ENCODE assay signal across 1 cellular context in the genomic region with DNA sequence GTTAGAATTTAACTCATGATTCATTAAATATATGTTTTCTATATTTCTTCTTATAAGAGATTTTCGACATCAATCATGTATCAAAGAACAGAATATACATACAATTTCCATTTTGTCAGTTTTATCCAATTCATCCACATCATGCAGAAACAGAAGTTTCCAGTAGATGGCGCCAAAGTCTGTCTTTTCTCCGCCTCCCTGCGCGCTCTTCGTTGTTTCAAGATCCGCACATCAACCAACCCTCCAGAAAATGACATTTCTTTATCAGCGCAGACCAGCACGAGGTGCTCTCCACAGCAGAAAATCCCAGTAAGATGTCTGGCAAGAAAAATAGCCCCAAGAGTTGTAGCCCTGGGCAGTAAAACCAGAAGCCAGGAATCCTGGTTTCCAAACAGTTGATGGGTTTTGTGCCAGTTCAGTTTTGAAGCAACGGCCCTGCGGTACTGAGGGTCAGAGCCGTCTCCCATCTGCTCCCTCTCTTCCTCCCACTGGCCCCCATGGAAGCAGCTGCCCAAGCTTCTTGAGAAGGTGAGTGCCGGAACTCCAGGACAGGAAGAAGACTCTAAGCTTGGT.
A peak's percentile ranks its signal among the peaks of the same experiment; 100 is the strongest.
TF ChIP-seq lines count a peak whose summit lies in the region.

No MANE protein-coding gene starts in this region.

TF ChIP-seq in K562, 482 proteins besides CTCF, POLR2A, EP300 and RAD21 (continued from another document and continues in another):
- TF ChIP-seq CC2D1A (IDR thresholded peaks at IDR 0.05) (peak; percentile 58; the same call in 1 of the 2 replicates), SMC3 (conservative IDR thresholded peaks at IDR 0.05; ENCODE audit: insufficient read depth, low read depth, low read length) (peak; percentile 92), PBX2 (CRISPR knock-in tag; IDR thresholded peaks at IDR 0.05; ENCODE audit: low read depth) (no peak), PBX2 (tag; conservative IDR thresholded peaks at IDR 0.05; ENCODE audit: low read depth) (peak; percentile 46; the same call in 1 of the 2 replicates), DIDO1 (tag; IDR thresholded peaks at IDR 0.05; ENCODE audit: low read depth) (no peak), TAL1 (IDR thresholded peaks at IDR 0.05) (0 out of 2 replicates have a peak, but pooled peaks have one; percentile 5), FOXM1 (IDR thresholded peaks at IDR 0.05; ENCODE audit: low read depth) (peak; percentile 26; the same call in 1 of the 2 replicates), FOXM1 (CRISPR knock-in tag; IDR thresholded peaks at IDR 0.05; ENCODE audit: low read depth) (no peak), TOE1 (IDR thresholded peaks at IDR 0.05; ENCODE audit: borderline replicate concordance) (0 out of 2 replicates have a peak, but pooled peaks have one; percentile 18), TOE1 (CRISPR knock-in tag; IDR thresholded peaks at IDR 0.05; ENCODE audit: borderline replicate concordance, low read depth) (no peak), CBFA2T3 (IDR thresholded peaks at IDR 0.05) (peak; percentile 46), TBP (optimal IDR thresholded peaks at IDR 0.05; ENCODE audit: low read depth, low read length) (peak; percentile 18), ZNF184 (CRISPR knock-in tag; IDR thresholded peaks at IDR 0.05) (no peak), MAFK (IDR thresholded peaks at IDR 0.05; ENCODE audit: low read length) (0 out of 2 replicates have a peak, but pooled peaks have one; percentile 15), HNRNPLL (IDR thresholded peaks at IDR 0.05; ENCODE audit: low read depth, low read length, poor library complexity, severe bottlenecking) (peak; percentile 90), ZKSCAN1 (IDR thresholded peaks at IDR 0.05; ENCODE audit: low read depth, low read length) (no peak), ZNF785 (CRISPR knock-in tag; IDR thresholded peaks at IDR 0.05) (no peak), HNRNPH1 (optimal IDR thresholded peaks at IDR 0.05; ENCODE audit: low read depth, low read length) (no peak), TEAD4 (IDR thresholded peaks at IDR 0.05; ENCODE audit: low read length) (0 out of 2 replicates have a peak, but pooled peaks have one; percentile 16), TEAD4 (CRISPR knock-in tag; IDR thresholded peaks at IDR 0.05; ENCODE audit: borderline replicate concordance) (no peak), FOXA3 (CRISPR knock-in tag; conservative IDR thresholded peaks at IDR 0.05 in 1 of 2, IDR thresholded peaks at IDR 0.05 in 1 of 2) (no peak), MEIS2 (IDR thresholded peaks at IDR 0.05; ENCODE audit: partially characterized antibody) (peak; percentile 63), NCOR1 (IDR thresholded peaks at IDR 0.05) (0 out of 2 replicates have a peak, but pooled peaks have one; percentile 17), ARNT (IDR thresholded peaks at IDR 0.05) (0 out of 4 replicates have a peak, but pooled peaks of 1 of the 2 experiments have one; percentile 70), NFE2 (IDR thresholded peaks at IDR 0.05; ENCODE audit: low read depth) (0 out of 2 replicates have a peak, but pooled peaks have one; percentile 16), EP400 (IDR thresholded peaks at IDR 0.05) (peak; percentile 18; the same call in 1 of the 2 replicates), MYC (IDR thresholded peaks at IDR 0.05; ENCODE audit: low read depth, low read length) (peak; percentile 64), MYC (CRISPR knock-in tag; IDR thresholded peaks at IDR 0.05; ENCODE audit: borderline replicate concordance, low read depth) (no peak), ZNF384 (IDR thresholded peaks at IDR 0.05; ENCODE audit: low read depth, low read length) (0 out of 2 replicates have a peak, but pooled peaks have one; percentile 33), HDAC3 (IDR thresholded peaks at IDR 0.05; ENCODE audit: borderline replicate concordance, partially characterized antibody) (peak; percentile 45), RB1 (IDR thresholded peaks at IDR 0.05; ENCODE audit: low read depth) (peak; percentile 65), RCOR1 (IDR thresholded peaks at IDR 0.05; ENCODE audit: borderline replicate concordance in 1 of 2, low read depth in 2 of 2, low read length in 2 of 2) (peak in 1 of 2 experiments; percentile 67; a peak in 2 of 4 replicates), ZNF717 (CRISPR knock-in tag; IDR thresholded peaks at IDR 0.05) (no peak), KDM2B (CRISPR knock-in tag; IDR thresholded peaks at IDR 0.05) (peak; percentile 73; the same call in 1 of the 2 replicates), JUND (IDR thresholded peaks at IDR 0.05; ENCODE audit: borderline replicate concordance, low read depth, low read length) (0 out of 2 replicates have a peak, but pooled peaks have one; percentile 17), JUND (tag; IDR thresholded peaks at IDR 0.05; ENCODE audit: borderline replicate concordance, low read depth, low read length) (no peak), BHLHE40 (IDR thresholded peaks at IDR 0.05; ENCODE audit: low read length) (peak; percentile 42; the same call in 1 of the 2 replicates), L3MBTL2 (IDR thresholded peaks at IDR 0.05) (peak; percentile 80), SMAD4 (CRISPR knock-in tag; conservative IDR thresholded peaks at IDR 0.05) (no peak), THRAP3 (IDR thresholded peaks at IDR 0.05; ENCODE audit: borderline replicate concordance) (no peak), ZNF707 (CRISPR knock-in tag; conservative IDR thresholded peaks at IDR 0.05) (no peak), HINFP (tag; conservative IDR thresholded peaks at IDR 0.05; ENCODE audit: low read depth) (no peak), CREM (IDR thresholded peaks at IDR 0.05; ENCODE audit: low read depth) (peak; percentile 30; the same call in 1 of the 2 replicates), TRIM28 (IDR thresholded peaks at IDR 0.05) (no peak), CXXC5 (CRISPR knock-in tag; IDR thresholded peaks at IDR 0.05) (peak; percentile 40; the same call in 1 of the 2 replicates), ZNF324 (CRISPR knock-in tag; IDR thresholded peaks at IDR 0.05) (no peak), RFX5 (IDR thresholded peaks at IDR 0.05; ENCODE audit: low read depth, low read length) (0 out of 2 replicates have a peak, but pooled peaks have one; percentile 36)
- TF ChIP-seq, protein P1, sequence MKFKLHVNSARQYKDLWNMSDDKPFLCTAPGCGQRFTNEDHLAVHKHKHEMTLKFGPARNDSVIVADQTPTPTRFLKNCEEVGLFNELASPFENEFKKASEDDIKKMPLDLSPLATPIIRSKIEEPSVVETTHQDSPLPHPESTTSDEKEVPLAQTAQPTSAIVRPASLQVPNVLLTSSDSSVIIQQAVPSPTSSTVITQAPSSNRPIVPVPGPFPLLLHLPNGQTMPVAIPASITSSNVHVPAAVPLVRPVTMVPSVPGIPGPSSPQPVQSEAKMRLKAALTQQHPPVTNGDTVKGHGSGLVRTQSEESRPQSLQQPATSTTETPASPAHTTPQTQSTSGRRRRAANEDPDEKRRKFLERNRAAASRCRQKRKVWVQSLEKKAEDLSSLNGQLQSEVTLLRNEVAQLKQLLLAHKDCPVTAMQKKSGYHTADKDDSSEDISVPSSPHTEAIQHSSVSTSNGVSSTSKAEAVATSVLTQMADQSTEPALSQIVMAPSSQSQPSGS (CRISPR knock-in tag; IDR thresholded peaks at IDR 0.05) = no peak
- TF ChIP-seq, protein P2, sequence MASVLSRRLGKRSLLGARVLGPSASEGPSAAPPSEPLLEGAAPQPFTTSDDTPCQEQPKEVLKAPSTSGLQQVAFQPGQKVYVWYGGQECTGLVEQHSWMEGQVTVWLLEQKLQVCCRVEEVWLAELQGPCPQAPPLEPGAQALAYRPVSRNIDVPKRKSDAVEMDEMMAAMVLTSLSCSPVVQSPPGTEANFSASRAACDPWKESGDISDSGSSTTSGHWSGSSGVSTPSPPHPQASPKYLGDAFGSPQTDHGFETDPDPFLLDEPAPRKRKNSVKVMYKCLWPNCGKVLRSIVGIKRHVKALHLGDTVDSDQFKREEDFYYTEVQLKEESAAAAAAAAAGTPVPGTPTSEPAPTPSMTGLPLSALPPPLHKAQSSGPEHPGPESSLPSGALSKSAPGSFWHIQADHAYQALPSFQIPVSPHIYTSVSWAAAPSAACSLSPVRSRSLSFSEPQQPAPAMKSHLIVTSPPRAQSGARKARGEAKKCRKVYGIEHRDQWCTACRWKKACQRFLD (CRISPR knock-in tag; IDR thresholded peaks at IDR 0.05) = no peak
- TF ChIP-seq, protein P3, sequence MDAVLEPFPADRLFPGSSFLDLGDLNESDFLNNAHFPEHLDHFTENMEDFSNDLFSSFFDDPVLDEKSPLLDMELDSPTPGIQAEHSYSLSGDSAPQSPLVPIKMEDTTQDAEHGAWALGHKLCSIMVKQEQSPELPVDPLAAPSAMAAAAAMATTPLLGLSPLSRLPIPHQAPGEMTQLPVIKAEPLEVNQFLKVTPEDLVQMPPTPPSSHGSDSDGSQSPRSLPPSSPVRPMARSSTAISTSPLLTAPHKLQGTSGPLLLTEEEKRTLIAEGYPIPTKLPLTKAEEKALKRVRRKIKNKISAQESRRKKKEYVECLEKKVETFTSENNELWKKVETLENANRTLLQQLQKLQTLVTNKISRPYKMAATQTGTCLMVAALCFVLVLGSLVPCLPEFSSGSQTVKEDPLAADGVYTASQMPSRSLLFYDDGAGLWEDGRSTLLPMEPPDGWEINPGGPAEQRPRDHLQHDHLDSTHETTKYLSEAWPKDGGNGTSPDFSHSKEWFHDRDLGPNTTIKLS (IDR thresholded peaks at IDR 0.05; ENCODE audit: borderline replicate concordance, low read depth) = 0 out of 2 replicates have a peak, but pooled peaks have one; percentile 28
